In the genomic region with DNA sequence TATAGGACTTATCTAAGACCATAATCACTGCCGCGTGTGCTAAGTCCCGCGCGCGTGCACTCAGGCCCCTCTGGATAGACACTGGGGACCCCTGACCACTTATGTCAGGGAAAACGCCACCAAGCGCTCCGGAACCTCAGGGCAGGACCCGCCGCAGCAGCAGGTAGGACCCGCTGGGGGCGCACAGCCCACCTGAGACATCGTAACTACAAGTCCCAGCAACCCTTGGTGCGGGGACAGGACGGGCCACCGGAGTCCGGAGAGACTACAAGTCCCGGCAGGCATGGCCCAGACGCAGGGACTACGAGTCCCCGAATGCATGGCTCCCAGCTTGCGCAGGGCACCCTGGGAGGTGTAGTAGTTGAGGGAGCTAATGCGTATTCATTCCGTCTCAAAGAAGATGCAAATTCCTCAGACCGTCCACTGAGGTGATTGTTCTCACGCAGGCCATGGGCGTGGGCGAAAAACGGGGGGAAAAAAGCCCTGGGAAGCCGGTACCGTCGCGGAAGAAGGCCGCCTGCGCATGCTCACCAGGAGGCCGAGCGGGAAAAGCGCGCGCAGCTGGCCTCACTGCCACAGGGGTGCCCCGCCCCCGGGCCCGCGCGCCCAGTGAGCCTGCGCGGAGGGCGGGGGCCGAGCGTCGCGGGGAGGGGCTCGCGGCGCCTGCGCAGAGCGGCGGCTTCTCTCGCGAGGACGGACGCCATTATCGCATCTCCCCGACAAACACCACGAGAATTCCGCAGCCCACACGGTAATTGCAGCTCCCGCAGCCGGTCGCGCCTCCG, we compare ENCODE assay signal across 8 cellular contexts. TPM values are rescaled to one million over a fixed set of nuclear protein-coding genes. Genes with fewer than 3 reads are reported as not detected.
DNase-seq lines count a peak whose midpoint lies in the region; ATAC-seq and TF ChIP-seq lines count a peak whose summit lies in the region.

A gene with protein sequence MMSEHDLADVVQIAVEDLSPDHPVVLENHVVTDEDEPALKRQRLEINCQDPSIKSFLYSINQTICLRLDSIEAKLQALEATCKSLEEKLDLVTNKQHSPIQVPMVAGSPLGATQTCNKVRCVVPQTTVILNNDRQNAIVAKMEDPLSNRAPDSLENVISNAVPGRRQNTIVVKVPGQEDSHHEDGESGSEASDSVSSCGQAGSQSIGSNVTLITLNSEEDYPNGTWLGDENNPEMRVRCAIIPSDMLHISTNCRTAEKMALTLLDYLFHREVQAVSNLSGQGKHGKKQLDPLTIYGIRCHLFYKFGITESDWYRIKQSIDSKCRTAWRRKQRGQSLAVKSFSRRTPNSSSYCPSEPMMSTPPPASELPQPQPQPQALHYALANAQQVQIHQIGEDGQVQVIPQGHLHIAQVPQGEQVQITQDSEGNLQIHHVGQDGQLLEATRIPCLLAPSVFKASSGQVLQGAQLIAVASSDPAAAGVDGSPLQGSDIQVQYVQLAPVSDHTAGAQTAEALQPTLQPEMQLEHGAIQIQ (plus strand): TSS at position 670 of the 785 bp plus-strand sequence. CDS start 23,682 bp downstream, outside the sequence.

- H3K36me3 ChIP-seq in prostate gland (no peaks in the 10 kb centered on the region), urinary bladder (ENCODE audit: insufficient read depth) (no peaks in the 10 kb centered on the region)

- peak; percentile 79 to 82 for DNase-seq in NCI-H187 (lab: John Stamatoyannopoulos, UW)
- DNase-seq in T-helper 2 cell, result peak; percentile 88 to 100 (median 97)
- peak; percentile 98 for DNase-seq in left ventricle myocardium superior
- DNase-seq in prostate gland (ENCODE audit: low spot score), result peak; percentile 98

- H3K4me3 ChIP-seq in prostate gland (peak within 1 kb of the TSS; percentile 87 to 93), urinary bladder (ENCODE audit: low read depth, low read length) (peak within 1 kb of the TSS; percentile 94)

- ATAC-seq in GM18499 (IDR thresholded peaks at IDR 0.05; ENCODE audit: insufficient read depth, unreplicated experiment), result peak; percentile 67
- peak; percentile 86 for ATAC-seq in HG02943 (IDR thresholded peaks at IDR 0.05; ENCODE audit: low read depth, unreplicated experiment)
- ATAC-seq in left ventricle myocardium superior, result peak; percentile 95

- H3K27ac ChIP-seq in angular gyrus (ENCODE audit: low read depth, low read length) (peak within 1 kb of the TSS; percentile 99), prostate gland (peak within 1 kb of the TSS; percentile 93 to 97), urinary bladder (ENCODE audit: low read depth) (peak within 1 kb of the TSS; percentile 94)

- no peaks in the 10 kb centered on the region for H3K27me3 ChIP-seq in prostate gland (replicated peaks; ENCODE audit: insufficient read depth)

- whole genome bisulfite sequencing in prostate gland, result under 1% methylated on average over 68 of the region's 73 CpGs
- WGBS in urinary bladder, result under 1% methylated on average over 73 of the region's 73 CpGs

- no peaks in the 10 kb centered on the region for H3K9me3 ChIP-seq in prostate gland

- peak in 2 of 4 experiments; percentile 50 to 51 for TF ChIP-seq CTCF in prostate gland (IDR thresholded peaks at IDR 0.05)

- peaks cover 7% of the 10 kb centered on the region for H3K4me1 ChIP-seq in prostate gland (replicated peaks)
- H3K4me1 ChIP-seq in urinary bladder (ENCODE audit: insufficient read depth), result no peaks in the 10 kb centered on the region

- TF ChIP-seq POLR2A in prostate gland (IDR thresholded peaks at IDR 0.05), result peak; percentile 90

- intact Hi-C loops in left ventricle myocardium superior (cut with micrococcal nuclease), result no loop called here
- intact Hi-C loops in prostate gland (cut with DNase I), result loop anchor here (10.0 kb wide), 1 partner anchor 584 kb away; no protein-coding TSS in a partner anchor

RNA-seq across cellular contexts. Expression of the gene that starts here (rescaled TPM):
- total RNA-seq in left ventricle myocardium superior (15.5 TPM), prostate gland (10 to 100 TPM; 32.2 to 47.3 TPM), urinary bladder (36.6 TPM)
- 13.8 TPM for polyA plus RNA-seq in urinary bladder

Comparison
In these comparisons a context has a peak if more than half of its experiments do, and no peak if none do; other contexts are left out.
1. Peak in every context shown above with its lines: DNase-seq, ATAC-seq, H3K4me3 ChIP-seq and H3K27ac ChIP-seq.